ENCODE assay signal across 22 cellular contexts in the genomic region with DNA sequence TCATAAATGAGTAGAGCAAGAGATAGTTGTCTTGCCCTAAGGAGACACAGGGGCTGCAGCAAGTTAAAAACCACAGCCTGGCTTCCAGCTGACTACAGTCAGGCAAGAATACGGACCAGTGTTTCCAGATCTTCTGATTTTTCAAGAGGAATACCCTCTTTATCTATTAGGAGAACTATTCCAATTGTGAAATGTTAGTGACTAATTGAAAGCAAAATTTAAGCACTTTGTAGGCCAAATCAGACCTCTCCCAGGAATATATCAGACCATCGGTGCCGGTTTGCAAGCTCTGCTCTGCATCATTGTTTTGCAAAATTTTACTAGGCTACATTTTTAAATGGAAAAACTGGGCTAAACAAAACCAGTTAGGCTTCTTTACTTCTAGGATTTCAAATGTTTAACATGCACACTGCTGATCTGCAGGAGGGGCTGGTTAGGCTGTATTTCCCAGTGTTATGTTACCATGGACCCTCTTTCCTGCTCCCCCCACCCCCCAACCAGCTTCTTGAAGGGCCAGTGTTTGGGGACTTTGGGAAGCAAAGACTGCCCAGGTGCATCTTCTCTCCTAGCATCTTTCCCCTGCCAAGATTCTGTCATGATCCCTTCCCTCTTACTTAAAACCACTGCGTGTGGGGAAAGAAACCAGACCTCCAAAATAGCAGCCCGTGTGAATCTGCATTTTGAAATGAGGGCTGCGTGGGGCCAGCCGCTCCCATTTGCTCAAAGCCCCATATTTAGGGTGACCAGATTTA. TPM values are rescaled to one million over a fixed set of nuclear protein-coding genes. Genes with fewer than 3 reads are reported as not detected.
DNase-seq lines count a peak whose midpoint lies in the region; ATAC-seq and TF ChIP-seq lines count a peak whose summit lies in the region.
"Had no signal": no experiment of that assay in that cellular context is flagged by ENCODE, and none has a peak within 500 bp of the region (broad histone marks: within the 10 kb centered on the region; RNA-seq: fewer than 3 reads in every experiment).

No MANE protein-coding gene starts in this region.

- no peaks in the 10 kb centered on the region for H3K36me3 Mint-ChIP-seq in mesothelial cell of epicardium
- H3K36me3 Mint-ChIP-seq: activated naive CD8-positive, alpha-beta T cell treated with anti-CD3 and anti-CD28 coated beads, Interleukin-2, amount 10 ng/mL, durations not matched to agents 7 days and 5 days had no signal

- no peaks in the 10 kb centered on the region for H3K9me3 Mint-ChIP-seq in mesothelial cell of epicardium
- H3K9me3 Mint-ChIP-seq: activated CD4-positive, alpha-beta memory T cell treated with anti-CD3 and anti-CD28 coated beads, Interleukin-2, amount 10 ng/mL, durations not matched to agents 7 days and 5 days; activated naive CD8-positive, alpha-beta T cell treated with anti-CD3 and anti-CD28 coated beads, Interleukin-2, amount 10 ng/mL, durations not matched to agents 7 days and 5 days had no signal

- no peak for TF ChIP-seq EP300 in esophagus muscularis mucosa (IDR thresholded peaks at IDR 0.05)

- H3K27me3 Mint-ChIP-seq in mesothelial cell of epicardium (ENCODE audit: low read depth) = peaks cover 9% of the 10 kb centered on the region

- H3K4me1 Mint-ChIP-seq in mesothelial cell of epicardium = peaks cover 49% of the 10 kb centered on the region
- H3K4me1 Mint-ChIP-seq: activated CD4-positive, alpha-beta memory T cell treated with anti-CD3 and anti-CD28 coated beads, Interleukin-2, amount 10 ng/mL, durations not matched to agents 7 days and 5 days had no signal

- 42% methylated on average over 7 of the region's 7 CpGs for whole genome bisulfite sequencing in esophagus muscularis mucosa

- H3K27ac ChIP-seq in right atrium auricular region = no peak overlapping the region
- peak overlapping the region; percentile 76 to 83 (median 82) for H3K27ac ChIP-seq in esophagus muscularis mucosa (replicated peaks in 1 of 4)
- peak overlapping the region; percentile 78 for H3K27ac ChIP-seq in upper lobe of right lung
- H3K27ac ChIP-seq: 22Rv1, C4-2B, tibial artery had no signal

- H3K36me3 ChIP-seq in right atrium auricular region = no peaks in the 10 kb centered on the region
- no peaks in the 10 kb centered on the region for H3K36me3 ChIP-seq in esophagus muscularis mucosa
- no peaks in the 10 kb centered on the region for H3K36me3 ChIP-seq in upper lobe of right lung
- H3K36me3 ChIP-seq in BE2C = no peaks in the 10 kb centered on the region
- H3K36me3 ChIP-seq: tibial artery had no signal

- DNase-seq in Right ventricle myocardium superior (no peak), right atrium auricular region (ENCODE audit: low spot score) (no peak), esophagus muscularis mucosa (ENCODE audit: extremely low spot score) (no peak), mesothelial cell of epicardium (ENCODE audit: low spot score in 2 of 2, unreplicated experiment in 2 of 2) (no peak), upper lobe of right lung (no peak), BE2C (no peak), foreskin fibroblast (no peak), NK-92 (lab: John Stamatoyannopoulos, UW; ENCODE audit: unreplicated experiment) (no peak)
- DNase-seq: activated CD4-positive, alpha-beta memory T cell treated with anti-CD3 and anti-CD28 coated beads, Interleukin-2, amount 10 ng/mL, durations not matched to agents 7 days and 5 days; activated naive CD8-positive, alpha-beta T cell treated with anti-CD3 and anti-CD28 coated beads, Interleukin-2, amount 10 ng/mL, durations not matched to agents 7 days and 5 days; effector memory CD4-positive, alpha-beta T cell; foreskin melanocyte; midbrain; MV-4-11; NCI-H2081; NCI-H524 treated with DMSO at 0.1 percent for 48 hours; PC-3; SW 1271; tibial artery had no signal

- H3K27me3 ChIP-seq in right atrium auricular region = no peaks in the 10 kb centered on the region
- H3K27me3 ChIP-seq in esophagus muscularis mucosa = peaks cover 0 to 30% (median 0%) of the 10 kb centered on the region in 4 donors
- H3K27me3 ChIP-seq in upper lobe of right lung = peaks cover 23% of the 10 kb centered on the region
- H3K27me3 ChIP-seq in BE2C = no peaks in the 10 kb centered on the region
- H3K27me3 ChIP-seq: tibial artery had no signal

- peak overlapping the region; percentile 93 for H3K27ac Mint-ChIP-seq in mesothelial cell of epicardium
- H3K27ac Mint-ChIP-seq: activated CD4-positive, alpha-beta memory T cell treated with anti-CD3 and anti-CD28 coated beads, Interleukin-2, amount 10 ng/mL, durations not matched to agents 7 days and 5 days; activated naive CD8-positive, alpha-beta T cell treated with anti-CD3 and anti-CD28 coated beads, Interleukin-2, amount 10 ng/mL, durations not matched to agents 7 days and 5 days had no signal

- H3K4me1 ChIP-seq in right atrium auricular region (peaks cover 0 to 16% of the 10 kb centered on the region in 2 donors), esophagus muscularis mucosa (peaks cover 14 to 87% (median 76%) of the 10 kb centered on the region in 4 donors), upper lobe of right lung (peaks cover 15% of the 10 kb centered on the region), BE2C (0 out of 2 replicates have a peak, but pooled peaks cover 3% of the 10 kb centered on the region)

- H3K4me3 ChIP-seq in right atrium auricular region = no peak overlapping the region
- no peak overlapping the region for H3K4me3 ChIP-seq in esophagus muscularis mucosa
- no peak overlapping the region for H3K4me3 ChIP-seq in upper lobe of right lung
- no peak overlapping the region for H3K4me3 ChIP-seq in BE2C (ENCODE audit: low read depth, low read length)
- H3K4me3 ChIP-seq in foreskin fibroblast (ENCODE audit: low read depth in 1 of 2, low read length in 2 of 2) = no peak overlapping the region

- no peak for TF ChIP-seq POLR2A in esophagus muscularis mucosa (IDR thresholded peaks at IDR 0.05; ENCODE audit: low read depth)

- H3K9me3 ChIP-seq in right atrium auricular region (no peaks in the 10 kb centered on the region), esophagus muscularis mucosa (no peaks in the 10 kb centered on the region), upper lobe of right lung (no peaks in the 10 kb centered on the region), BE2C (no peaks in the 10 kb centered on the region)
- H3K9me3 ChIP-seq: tibial artery had no signal

- intact Hi-C loops in Right ventricle myocardium superior (cut with DNase I) (no loop called here), esophagus muscularis mucosa (cut with DNase I) (no loop called here), upper lobe of right lung (cut with DNase I) (no loop called here)

- no peak for TF ChIP-seq CTCF in right atrium auricular region (IDR thresholded peaks at IDR 0.05)
- TF ChIP-seq CTCF in esophagus muscularis mucosa (IDR thresholded peaks at IDR 0.05) = no peak
- no peak for TF ChIP-seq CTCF in mesothelial cell of epicardium (IDR thresholded peaks at IDR 0.05; ENCODE audit: unreplicated experiment)
- TF ChIP-seq CTCF in upper lobe of right lung (IDR thresholded peaks at IDR 0.05) = no peak
- TF ChIP-seq CTCF in BE2C (IDR thresholded peaks at IDR 0.05; ENCODE audit: low read depth, low read length) = no peak
- TF ChIP-seq CTCF in foreskin fibroblast (IDR thresholded peaks at IDR 0.05; ENCODE audit: low read depth, low read length) = no peak

- ATAC-seq in Right ventricle myocardium superior (ENCODE audit: poor library complexity) (peak; percentile 18), upper lobe of right lung (no peak)

- peak overlapping the region; percentile 75 for H3K4me3 Mint-ChIP-seq in mesothelial cell of epicardium
- H3K4me3 Mint-ChIP-seq: activated CD4-positive, alpha-beta memory T cell treated with anti-CD3 and anti-CD28 coated beads, Interleukin-2, amount 10 ng/mL, durations not matched to agents 7 days and 5 days; activated naive CD8-positive, alpha-beta T cell treated with anti-CD3 and anti-CD28 coated beads, Interleukin-2, amount 10 ng/mL, durations not matched to agents 7 days and 5 days had no signal

RNA-seq across cellular contexts. Expression of gene ARSI, which starts 1.1 kb away (rescaled TPM):
- 0.38 TPM for total RNA-seq in Right ventricle myocardium superior
- under 1 TPM; 0.30 to 0.83 TPM for total RNA-seq in right atrium auricular region
- total RNA-seq in esophagus muscularis mucosa = 10 to 100 TPM in 3 of 4 donors, 1 to 10 TPM in 1; 5.8 to 20.6 (median 10.1) TPM
- total RNA-seq in mesothelial cell of epicardium = 18.5 to 19.1 TPM (median 18.8 TPM) in 3 replicates
- 4.0 TPM for total RNA-seq in upper lobe of right lung
- not detected for polyA plus RNA-seq in BE2C (2012; ENCODE audit: insufficient read depth, insufficient read length, low read depth)
- total RNA-seq: activated CD4-positive, alpha-beta memory T cell treated with anti-CD3 and anti-CD28 coated beads, Interleukin-2, amount 10 ng/mL, durations not matched to agents 7 days and 5 days; activated naive CD8-positive, alpha-beta T cell treated with anti-CD3 and anti-CD28 coated beads, Interleukin-2, amount 10 ng/mL, durations not matched to agents 7 days and 5 days had no signal

RNA-seq across cellular contexts. Expression of gene CAMK2A, which starts 14.3 kb away (rescaled TPM):
- total RNA-seq in Right ventricle myocardium superior = 17.1 TPM
- 10 to 100 TPM in 1 of 2 donors, 1 to 10 TPM in 1; 4.9 to 18.2 TPM for total RNA-seq in right atrium auricular region
- 1 to 10 TPM; 2.5 to 8.0 (median 3.8) TPM for total RNA-seq in esophagus muscularis mucosa
- total RNA-seq in mesothelial cell of epicardium = 3.9 to 4.1 TPM (median 4.0 TPM) in 3 replicates
- total RNA-seq in upper lobe of right lung = 1.5 TPM
- 6.2 TPM for polyA plus RNA-seq in BE2C (2012; ENCODE audit: insufficient read depth, insufficient read length, low read depth)
- total RNA-seq: activated CD4-positive, alpha-beta memory T cell treated with anti-CD3 and anti-CD28 coated beads, Interleukin-2, amount 10 ng/mL, durations not matched to agents 7 days and 5 days; activated naive CD8-positive, alpha-beta T cell treated with anti-CD3 and anti-CD28 coated beads, Interleukin-2, amount 10 ng/mL, durations not matched to agents 7 days and 5 days; osteocyte had no signal

RNA-seq across cellular contexts. Expression of gene TCOF1, which starts 53.7 kb away (rescaled TPM):
- total RNA-seq in Right ventricle myocardium superior (17.3 TPM), right atrium auricular region (10 to 100 TPM; 17.5 to 18.1 TPM), esophagus muscularis mucosa (10 to 100 TPM; 27.4 to 46.0 (median 36.3) TPM), mesothelial cell of epicardium (53.7 to 58.8 TPM (median 55.7 TPM) in 3 replicates), upper lobe of right lung (31.1 TPM)
- polyA plus RNA-seq in BE2C (2012; ENCODE audit: insufficient read depth, insufficient read length, low read depth) = 73.5 TPM

Comparison
In these comparisons a context has a peak if more than half of its experiments do, and no peak if none do; other contexts are left out.
1. H3K27ac ChIP-seq: peak in esophagus muscularis mucosa (4 of 4) and upper lobe of right lung (single experiment); none in right atrium auricular region (0 of 2).